In genomic region chr4:77861500-77861899, GRCh38 we compare ENCODE assay signal across 8 cellular contexts. TPM values are rescaled to one million over a fixed set of nuclear protein-coding genes. Genes with fewer than 3 reads are reported as not detected.
DNase-seq lines count a peak whose midpoint lies in the region; ATAC-seq, FAIRE-seq and TF ChIP-seq lines count a peak whose summit lies in the region.

No MANE protein-coding gene starts in this region.

- no peaks in the 10 kb centered on the region for H3K9me1 ChIP-seq in endothelial cell of umbilical vein (replicated peaks; ENCODE audit: control insufficient read depth, extremely low read depth, insufficient read depth, low read length)

- H3K9ac ChIP-seq in NT2/D1 (ENCODE audit: insufficient read length, low read depth) (no peak overlapping the region), endothelial cell of umbilical vein (replicated peaks; ENCODE audit: extremely low read depth, insufficient read depth, low read length) (peak overlapping the region; percentile 100), rectal smooth muscle tissue (ENCODE audit: low read length) (peak overlapping the region; percentile 76)

- DNase-seq in GM12865 (ENCODE audit: low read depth) (peak; percentile 59), NT2/D1 (ENCODE audit: low read depth, low spot score) (no peak), endothelial cell of umbilical vein (ENCODE audit: low read depth, low spot score) (no peak), cerebellar cortex (ENCODE audit: low spot score) (no peak), RWPE1 (ENCODE audit: low spot score) (no peak), NCI-H345 (lab: John Stamatoyannopoulos, UW) (no peak)

- no peaks in the 10 kb centered on the region for H4K20me1 ChIP-seq in endothelial cell of umbilical vein (replicated peaks; ENCODE audit: control insufficient read depth, extremely low read depth, insufficient read depth, low read length)

- H3K4me1 ChIP-seq in NT2/D1 (ENCODE audit: insufficient read depth, insufficient read length) (no peaks in the 10 kb centered on the region), endothelial cell of umbilical vein (ENCODE audit: control insufficient read depth, extremely low read depth, insufficient read depth, low read length) (peaks cover 23% of the 10 kb centered on the region), rectal smooth muscle tissue (ENCODE audit: control insufficient read depth, insufficient read depth, low read length) (peaks cover 5% of the 10 kb centered on the region)

- H3K4me3 ChIP-seq in GM12865 (ENCODE audit: low read depth, low read length) = peak overlapping the region; percentile 98
- peak overlapping the region; percentile 78 for H3K4me3 ChIP-seq in NT2/D1 (ENCODE audit: insufficient read length, low read depth)
- H3K4me3 ChIP-seq in endothelial cell of umbilical vein (replicated peaks in 1 of 3; ENCODE audit: insufficient read depth in 1 of 3, low read depth in 1 of 3, low read length in 3 of 3) = peak overlapping the region in 1 of 3 experiments; percentile 98
- peak overlapping the region; percentile 84 for H3K4me3 ChIP-seq in rectal smooth muscle tissue (ENCODE audit: low read length)

- H3K27me3 ChIP-seq in NT2/D1 (ENCODE audit: insufficient read depth, insufficient read length) (no peaks in the 10 kb centered on the region), endothelial cell of umbilical vein (ENCODE audit: control insufficient read depth in 2 of 2, insufficient read depth in 2 of 2, low read length in 2 of 2) (no peaks in the 10 kb centered on the region), rectal smooth muscle tissue (ENCODE audit: control insufficient read depth, insufficient read depth, low read length) (no peaks in the 10 kb centered on the region)

- no peak for TF ChIP-seq POLR2A in endothelial cell of umbilical vein (IDR thresholded peaks at IDR 0.05; ENCODE audit: low read depth, low read length)

- POLR2A ChIA-PET in endothelial cell of umbilical vein (lab: Charles Lee) (interaction anchor here (1.3 to 2.0 kb wide), 4 partner anchors 10 to 67 kb away, joined by 3 to 25 read pairs (median 10); partner anchors contain the start of gene CNOT6L), RWPE1 (lab: Yijun Ruan, JAX; ENCODE audit: low non-redundant PET) (interaction anchor here (1.5 to 1.6 kb wide), 2 partner anchors 41 to 44 kb away, joined by 8 to 10 read pairs; no protein-coding TSS in a partner anchor)

- H2AFZ ChIP-seq in endothelial cell of umbilical vein (ENCODE audit: low read depth, low read length) = peak overlapping the region; percentile 71

- H3K27ac ChIP-seq in endothelial cell of umbilical vein (ENCODE audit: insufficient read depth, low read depth, low read length) (peak overlapping the region; percentile 100), rectal smooth muscle tissue (ENCODE audit: low read depth, low read length) (peak overlapping the region; percentile 97), RWPE1 (no peak overlapping the region)

- no TSS peak for BruUV-seq in endothelial cell of umbilical vein (replicated peaks; lab: Mats Ljungman, UMichigan)

- TF ChIP-seq CTCF in GM12865 (IDR thresholded peaks at IDR 0.05; ENCODE audit: insufficient read depth, low read depth, low read length, missing control alignments) (no peak), endothelial cell of umbilical vein (IDR thresholded peaks at IDR 0.05; ENCODE audit: extremely low read depth in 1 of 2, insufficient read depth in 1 of 2, low read depth in 1 of 2, low read length in 2 of 2) (no peak), RWPE1 (conservative IDR thresholded peaks at IDR 0.05; ENCODE audit: low read depth) (no peak)

- dilution Hi-C loops in endothelial cell of umbilical vein (cut with MboI; ENCODE audit: extremely low pct_ligation_motif_present, low sequenced_read_pairs) = no loop called here

- H3K79me2 ChIP-seq in endothelial cell of umbilical vein (ENCODE audit: control insufficient read depth, insufficient read depth, low read length) = peaks cover 35% of the 10 kb centered on the region

- H3K4me2 ChIP-seq in endothelial cell of umbilical vein (ENCODE audit: insufficient read depth, low read length) = peak overlapping the region; percentile 98

- intact Hi-C loops in endothelial cell of umbilical vein (cut with micrococcal nuclease) = loop anchor here (5.0 kb wide), 5 partner anchors 196 to 1791 kb away; partner anchors contain the start of genes CCNI and FRAS1

- no peaks in the 10 kb centered on the region for H3K9me3 ChIP-seq in NT2/D1 (ENCODE audit: insufficient read depth, low read length)
- H3K9me3 ChIP-seq in endothelial cell of umbilical vein (replicated peaks; ENCODE audit: control insufficient read depth, insufficient read depth, low read length) = no peaks in the 10 kb centered on the region

- H3K36me3 ChIP-seq in NT2/D1 (ENCODE audit: insufficient read depth, insufficient read length, low read length) (peaks cover 20% of the 10 kb centered on the region), endothelial cell of umbilical vein (ENCODE audit: control insufficient read depth in 2 of 2, extremely low read depth in 1 of 2, insufficient read depth in 2 of 2, low read length in 2 of 2) (no peaks in the 10 kb centered on the region), rectal smooth muscle tissue (ENCODE audit: control insufficient read depth, insufficient read depth, low read length) (no peaks in the 10 kb centered on the region)

- ATAC-seq in GM21526 (IDR thresholded peaks at IDR 0.05; ENCODE audit: low FRiP score, unreplicated experiment) = no peak

- CTCF ChIA-PET in endothelial cell of umbilical vein (lab: Charles Lee) = interaction anchor here (1.0 to 1.7 kb wide), 11 partner anchors 8 to 242 kb away, joined by 3 to 20 read pairs (median 4); no protein-coding TSS in a partner anchor
- CTCF ChIA-PET in RWPE1 (lab: Yijun Ruan, JAX) = interaction anchor here (0.6 to 1.3 kb wide), 4 partner anchors 41 to 986 kb away, joined by 3 to 6 read pairs (median 4); no protein-coding TSS in a partner anchor

- FAIRE-seq in endothelial cell of umbilical vein (lab: Jason Lieb, UNC) = no peak

TF ChIP-seq in endothelial cell of umbilical vein, 7 proteins besides CTCF, POLR2A, EP300 and RAD21:
- TF ChIP-seq, protein P1, sequence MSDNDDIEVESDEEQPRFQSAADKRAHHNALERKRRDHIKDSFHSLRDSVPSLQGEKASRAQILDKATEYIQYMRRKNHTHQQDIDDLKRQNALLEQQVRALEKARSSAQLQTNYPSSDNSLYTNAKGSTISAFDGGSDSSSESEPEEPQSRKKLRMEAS (IDR thresholded peaks at IDR 0.05; ENCODE audit: insufficient read depth, insufficient read length) = no peak
- TF ChIP-seq POLR2AphosphoS5 (IDR thresholded peaks at IDR 0.05; ENCODE audit: insufficient read depth, low read depth, low read length) = no peak
- no peak for TF ChIP-seq JUN (IDR thresholded peaks at IDR 0.05; ENCODE audit: borderline replicate concordance, insufficient read depth, insufficient read length, low read depth)
- TF ChIP-seq EZH2 (IDR thresholded peaks at IDR 0.05; ENCODE audit: borderline replicate concordance, low read depth, low read length, severe bottlenecking) = no peak
- TF ChIP-seq MYC (IDR thresholded peaks at IDR 0.05; ENCODE audit: low read depth, low read length) = no peak
- no peak for TF ChIP-seq FOS (IDR thresholded peaks at IDR 0.05; ENCODE audit: borderline replicate concordance, insufficient read depth, low read length)
- TF ChIP-seq GATA2 (IDR thresholded peaks at IDR 0.05; ENCODE audit: insufficient read depth, insufficient read length, low read depth, low read length) = no peak

RNA-seq across cellular contexts. Expression of gene MRPL1, which starts 1.1 kb away (rescaled TPM):
- total RNA-seq in endothelial cell of umbilical vein = 38.6 and 42.9 TPM in 2 replicates
- 6.0 and 11.5 TPM in 2 replicates for polyA plus RNA-seq in endothelial cell of umbilical vein
- polyA plus RNA-seq in endothelial cell of umbilical vein (2011; cell fraction: cytosol; rRNA removed) = 27.7 and 31.5 TPM in 2 replicates
- polyA plus RNA-seq in endothelial cell of umbilical vein (2011; cell fraction: nucleus; rRNA removed) = 14.3 and 25.2 TPM in 2 replicates
- polyA plus RNA-seq in endothelial cell of umbilical vein (2012) = 25.2 and 49.8 TPM in 2 replicates
- 6.3 and 11.2 TPM in 2 replicates for polyA minus RNA-seq in endothelial cell of umbilical vein
- 4.5 TPM for polyA minus RNA-seq in endothelial cell of umbilical vein (2011; cell fraction: cytosol; rRNA and poly(A)+ RNA removed)
- polyA minus RNA-seq in endothelial cell of umbilical vein (2011; cell fraction: nucleus; rRNA and poly(A)+ RNA removed) = 14.1 and 19.9 TPM in 2 replicates

RNA-seq across cellular contexts. Expression of gene CNOT6L, which starts 42.3 kb away (rescaled TPM):
- total RNA-seq in endothelial cell of umbilical vein = 60.7 and 66.8 TPM in 2 replicates
- polyA plus RNA-seq in endothelial cell of umbilical vein = 7.7 and 8.5 TPM in 2 replicates
- 13.4 and 13.6 TPM in 2 replicates for polyA plus RNA-seq in endothelial cell of umbilical vein (2011; cell fraction: cytosol; rRNA removed)
- polyA plus RNA-seq in endothelial cell of umbilical vein (2011; cell fraction: nucleus; rRNA removed) = 24.0 and 28.1 TPM in 2 replicates
- 16.4 and 23.5 TPM in 2 replicates for polyA plus RNA-seq in endothelial cell of umbilical vein (2012)
- polyA minus RNA-seq in endothelial cell of umbilical vein = 72.2 and 80.7 TPM in 2 replicates
- polyA minus RNA-seq in endothelial cell of umbilical vein (2011; cell fraction: cytosol; rRNA and poly(A)+ RNA removed) = 10.4 TPM
- 61.8 and 92.4 TPM in 2 replicates for polyA minus RNA-seq in endothelial cell of umbilical vein (2011; cell fraction: nucleus; rRNA and poly(A)+ RNA removed)
